13 cellular contexts compared by ENCODE assay signal in the genomic region with DNA sequence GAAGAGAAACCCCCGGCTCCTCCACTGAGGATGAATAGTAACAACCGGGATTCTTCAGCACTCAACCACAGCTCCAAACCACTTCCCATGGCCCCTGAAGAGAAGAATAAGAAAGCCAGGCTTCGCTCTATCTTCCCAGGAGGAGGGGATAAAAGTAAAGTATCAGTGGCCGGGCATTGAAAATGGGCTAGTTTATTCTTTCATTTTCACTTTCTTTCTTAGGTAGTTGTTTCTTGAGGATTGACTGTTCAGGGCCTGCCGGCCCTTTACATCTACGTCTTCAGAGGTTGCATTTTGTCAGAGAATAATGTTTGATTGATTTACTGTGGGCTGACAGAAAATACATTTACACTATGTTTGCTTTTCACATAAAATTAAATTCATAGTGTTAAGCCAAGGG. TPM values are rescaled to one million over a fixed set of nuclear protein-coding genes. Genes with fewer than 3 reads are reported as not detected.
DNase-seq lines count a peak whose midpoint lies in the region; ATAC-seq lines count a peak whose summit lies in the region.
"Had no signal": no experiment of that assay in that cellular context is flagged by ENCODE, and none has a peak within 500 bp of the region (broad histone marks: within the 10 kb centered on the region; RNA-seq: fewer than 3 reads in every experiment).

No MANE protein-coding gene starts in this region.

- DNase-seq in activated naive CD4-positive, alpha-beta T cell treated with anti-CD3 and anti-CD28 coated beads, Interleukin-2, amount 10 ng/mL, durations not matched to agents 7 days and 5 days: no peak
- no peak for DNase-seq in activated naive CD4-positive, alpha-beta T cell treated with Interleukin-2 at 50 U/mL for 16 hours
- DNase-seq in T-cell (no peak), right cardiac atrium (no peak), DMS79 (lab: John Stamatoyannopoulos, UW) (no peak), GM19238 (ENCODE audit: insufficient read length, low spot score) (no peak)
- DNase-seq in stimulated activated naive CD8-positive, alpha-beta T cell treated with anti-CD3 and anti-CD28 coated beads, Interleukin-15, amount 100 ng/mL, for 72 hours: no peak
- DNase-seq: aorta, IMR-90, NCI-H2107, SHP77 treated with DMSO at 0.1 percent for 48 hours, small intestine had no signal

- no peaks in the 10 kb centered on the region for H3K4me1 ChIP-seq in right cardiac atrium (ENCODE audit: control insufficient read depth, insufficient read depth, low read length)

- no peaks in the 10 kb centered on the region for H3K36me3 Mint-ChIP-seq in activated naive CD4-positive, alpha-beta T cell treated with anti-CD3 and anti-CD28 coated beads, Interleukin-2, amount 10 ng/mL, durations not matched to agents 7 days and 5 days
- H3K36me3 Mint-ChIP-seq in T-cell: no peaks in the 10 kb centered on the region

- H3K4me3 ChIP-seq in right cardiac atrium (ENCODE audit: low read length): no peak overlapping the region

- 84% methylated on average over 6 of the region's 6 CpGs for WGBS in right cardiac atrium

- peak; percentile 72 for ATAC-seq in HG02938 (IDR thresholded peaks at IDR 0.05; ENCODE audit: unreplicated experiment)
- ATAC-seq in T-cell (replicated peaks in 1 of 4): peak in 1 of 4 experiments; percentile 23
- ATAC-seq in stimulated activated naive CD8-positive, alpha-beta T cell treated with anti-CD3 and anti-CD28 coated beads, Interleukin-15, amount 100 ng/mL, for 72 hours: peak; percentile 40
- no peak for ATAC-seq in right cardiac atrium

- no peaks in the 10 kb centered on the region for H3K27me3 Mint-ChIP-seq in activated naive CD4-positive, alpha-beta T cell treated with anti-CD3 and anti-CD28 coated beads, Interleukin-2, amount 10 ng/mL, durations not matched to agents 7 days and 5 days
- peaks cover 0 to 25% of the 10 kb centered on the region in 2 donors for H3K27me3 Mint-ChIP-seq in T-cell
- no peaks in the 10 kb centered on the region for H3K27me3 Mint-ChIP-seq in stimulated activated naive CD8-positive, alpha-beta T cell treated with anti-CD3 and anti-CD28 coated beads, Interleukin-15, amount 100 ng/mL, for 72 hours

- no peaks in the 10 kb centered on the region for H3K9me3 ChIP-seq in right cardiac atrium (ENCODE audit: control insufficient read depth, low read length)

- H3K4me1 Mint-ChIP-seq in activated naive CD4-positive, alpha-beta T cell treated with anti-CD3 and anti-CD28 coated beads, Interleukin-2, amount 10 ng/mL, durations not matched to agents 7 days and 5 days: peaks cover 17% of the 10 kb centered on the region
- H3K4me1 Mint-ChIP-seq in T-cell: peaks cover 7 to 22% (median 19%) of the 10 kb centered on the region in 3 donors
- peaks cover 9% of the 10 kb centered on the region for H3K4me1 Mint-ChIP-seq in stimulated activated naive CD8-positive, alpha-beta T cell treated with anti-CD3 and anti-CD28 coated beads, Interleukin-15, amount 100 ng/mL, for 72 hours

- no peaks in the 10 kb centered on the region for H3K9me3 Mint-ChIP-seq in activated naive CD4-positive, alpha-beta T cell treated with anti-CD3 and anti-CD28 coated beads, Interleukin-2, amount 10 ng/mL, durations not matched to agents 7 days and 5 days
- H3K9me3 Mint-ChIP-seq in T-cell: no peaks in the 10 kb centered on the region
- no peaks in the 10 kb centered on the region for H3K9me3 Mint-ChIP-seq in stimulated activated naive CD8-positive, alpha-beta T cell treated with anti-CD3 and anti-CD28 coated beads, Interleukin-15, amount 100 ng/mL, for 72 hours

- H3K27me3 ChIP-seq in right cardiac atrium (ENCODE audit: control insufficient read depth, insufficient read depth): no peaks in the 10 kb centered on the region

- H3K27ac ChIP-seq in right cardiac atrium (ENCODE audit: low read length): no peak overlapping the region

- CTCF ChIA-PET in activated naive CD4-positive, alpha-beta T cell treated with anti-CD3 and anti-CD28 coated beads, Interleukin-2, amount 10 ng/mL, durations not matched to agents 7 days and 5 days (lab: Charles Lee): interaction anchor here (1.1 kb wide), 1 partner anchor 25 kb away, joined by 3 read pairs; no protein-coding TSS in a partner anchor
- CTCF ChIA-PET in T-cell (lab: Charles Lee): no interaction called here

- intact Hi-C loops in right cardiac atrium (cut with DNase I): no loop called here

- POLR2A ChIA-PET in T-cell (lab: Charles Lee): no interaction called here

- peak overlapping the region; percentile 53 for H3K4me3 Mint-ChIP-seq in activated naive CD4-positive, alpha-beta T cell treated with anti-CD3 and anti-CD28 coated beads, Interleukin-2, amount 10 ng/mL, durations not matched to agents 7 days and 5 days
- peak overlapping the region; percentile 68 to 78 (median 74) for H3K4me3 Mint-ChIP-seq in T-cell
- peak overlapping the region; percentile 38 to 61 for H3K4me3 Mint-ChIP-seq in stimulated activated naive CD8-positive, alpha-beta T cell treated with anti-CD3 and anti-CD28 coated beads, Interleukin-15, amount 100 ng/mL, for 72 hours

- peak overlapping the region; percentile 84 for H3K27ac Mint-ChIP-seq in activated naive CD4-positive, alpha-beta T cell treated with anti-CD3 and anti-CD28 coated beads, Interleukin-2, amount 10 ng/mL, durations not matched to agents 7 days and 5 days
- H3K27ac Mint-ChIP-seq in T-cell: peak overlapping the region; percentile 71 to 78
- no peak overlapping the region for H3K27ac Mint-ChIP-seq in stimulated activated naive CD8-positive, alpha-beta T cell treated with anti-CD3 and anti-CD28 coated beads, Interleukin-15, amount 100 ng/mL, for 72 hours

RNA-seq across cellular contexts. Expression of a gene that starts 27.1 kb away (rescaled TPM):
- 1 to 10 TPM in 2 of 5 donors, under 1 TPM in 3; 0.32 to 2.5 (median 0.79) TPM for total RNA-seq in T-cell
- total RNA-seq in right cardiac atrium: 1 to 10 TPM in 1 of 4 donors, under 1 TPM in 3; 0.56 to 1.3 (median 0.77) TPM
- 0.02 TPM for polyA plus RNA-seq in right cardiac atrium

Comparison
In these comparisons a context has a peak if more than half of its experiments do, and no peak if none do; other contexts are left out.
1. H3K27ac Mint-ChIP-seq: peak in activated naive CD4-positive, alpha-beta T cell treated with anti-CD3 and anti-CD28 coated beads, Interleukin-2, amount 10 ng/mL, durations not matched to agents 7 days and 5 days (single experiment) and T-cell (2 of 2); none in stimulated activated naive CD8-positive, alpha-beta T cell treated with anti-CD3 and anti-CD28 coated beads, Interleukin-15, amount 100 ng/mL, for 72 hours (0 of 2).
2. ATAC-seq: peak in HG02938 (single experiment) and stimulated activated naive CD8-positive, alpha-beta T cell treated with anti-CD3 and anti-CD28 coated beads, Interleukin-15, amount 100 ng/mL, for 72 hours (single experiment); none in right cardiac atrium (0 of 2).
3. Peak in every context shown above with its lines, with median percentiles within 50 percentile points of each other: H3K4me3 Mint-ChIP-seq.